In the genomic region with DNA sequence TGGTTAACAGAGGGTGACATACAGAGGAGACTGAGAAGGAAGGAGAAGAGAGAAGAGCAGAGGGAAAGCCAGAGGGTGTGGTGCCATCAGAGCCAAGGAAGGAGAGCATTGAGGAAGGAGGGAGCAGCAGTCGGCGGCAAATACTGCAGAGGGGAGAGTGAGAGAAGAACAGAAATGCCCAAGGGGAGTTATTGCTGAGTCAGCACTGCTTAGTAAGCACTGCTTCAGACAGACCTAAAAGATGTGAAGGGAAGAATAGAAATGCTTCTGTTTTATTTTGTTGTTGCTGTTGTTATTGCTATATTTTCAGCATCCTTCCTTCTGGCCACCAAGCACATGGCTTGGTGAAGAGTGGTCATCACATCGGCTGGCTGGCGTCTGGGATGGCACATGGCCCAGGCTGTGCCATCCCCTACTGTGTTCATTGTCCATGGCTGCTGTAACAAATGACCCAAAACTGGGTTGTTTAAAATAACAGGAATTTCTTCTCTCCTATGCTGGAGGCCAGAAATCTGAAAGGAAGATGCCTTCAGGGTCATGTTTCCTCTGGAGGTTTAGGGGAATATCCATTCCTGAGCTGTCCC, we compare ENCODE assay signal across 1 cellular context.
TF ChIP-seq lines count a peak whose summit lies in the region.

No MANE protein-coding gene starts in this region.

TF ChIP-seq in IMR-90, 13 proteins besides CTCF, POLR2A, EP300 and RAD21 (continued from another document):
- TF ChIP-seq, protein P1, sequence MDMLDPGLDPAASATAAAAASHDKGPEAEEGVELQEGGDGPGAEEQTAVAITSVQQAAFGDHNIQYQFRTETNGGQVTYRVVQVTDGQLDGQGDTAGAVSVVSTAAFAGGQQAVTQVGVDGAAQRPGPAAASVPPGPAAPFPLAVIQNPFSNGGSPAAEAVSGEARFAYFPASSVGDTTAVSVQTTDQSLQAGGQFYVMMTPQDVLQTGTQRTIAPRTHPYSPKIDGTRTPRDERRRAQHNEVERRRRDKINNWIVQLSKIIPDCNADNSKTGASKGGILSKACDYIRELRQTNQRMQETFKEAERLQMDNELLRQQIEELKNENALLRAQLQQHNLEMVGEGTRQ (IDR thresholded peaks at IDR 0.05; ENCODE audit: low read depth, low read length), result no peak
TF ChIP-seq in IMR-90: peak in this region for 1.
